In genomic region chr17:17361543-17362511, GRCh38 we compare ENCODE assay signal across 17 cellular contexts. TPM values are rescaled to one million over a fixed set of nuclear protein-coding genes. Genes with fewer than 3 reads are reported as not detected.
A peak's percentile ranks its signal among the peaks of the same experiment; 100 is the strongest.
DNase-seq lines count a peak whose midpoint lies in the region; ATAC-seq, FAIRE-seq and TF ChIP-seq lines count a peak whose summit lies in the region.
"Had no signal": no experiment of that assay in that cellular context is flagged by ENCODE, and none has a peak within 500 bp of the region (broad histone marks: within the 10 kb centered on the region; RNA-seq: fewer than 3 reads in every experiment).

No MANE protein-coding gene starts in this region.

- DNase-seq in natural killer cell treated with Interleukin-12 subunit alpha and Interleukin-12 subunit beta and Interleukin-15 and Interleukin-18, amount 100 ng/mL, for 72 hours (ENCODE audit: low spot score): peak; percentile 54
- DNase-seq in natural killer cell: no peak
- peak in 3 of 6 donors; percentile 10 to 40 (median 29) for DNase-seq in pancreas
- DNase-seq in NCI-H510A treated with DMSO at 0.1 percent for 48 hours (lab: John Stamatoyannopoulos, UW): no peak
- DNase-seq in GM19240 (ENCODE audit: insufficient read length, low spot score): no peak
- DNase-seq in germinal center (ENCODE audit: low spot score): no peak
- DNase-seq: foreskin melanocyte, immature natural killer cell, MM.1S, NCI-H187, PC-3, small intestine, T-cell, WERI-Rb-1 had no signal

- intact Hi-C loops in natural killer cell (cut with micrococcal nuclease): no loop called here
- intact Hi-C loops in pancreas (cut with DNase I): no loop called here

- no peaks in the 10 kb centered on the region for H3K36me3 Mint-ChIP-seq in natural killer cell treated with Interleukin-12 subunit alpha and Interleukin-12 subunit beta and Interleukin-15 and Interleukin-18, amount 100 ng/mL, for 72 hours
- H3K36me3 Mint-ChIP-seq in natural killer cell: no peaks in the 10 kb centered on the region
- H3K36me3 Mint-ChIP-seq: neural progenitor cell, T-cell had no signal

- H3K4me3 ChIP-seq in gastroesophageal sphincter: no peak overlapping the region
- no peak overlapping the region for H3K4me3 ChIP-seq in pancreas
- H3K4me3 ChIP-seq: neural progenitor cell had no signal

- H3K4me1 ChIP-seq in gastroesophageal sphincter: no peaks in the 10 kb centered on the region
- peaks cover 0 to 3% (median 0%) of the 10 kb centered on the region in 3 donors for H3K4me1 ChIP-seq in pancreas
- H3K4me1 ChIP-seq: neural progenitor cell had no signal

- H3K27me3 ChIP-seq in gastroesophageal sphincter (peaks cover 41% of the 10 kb centered on the region), pancreas (peaks cover 0 to 3% (median 0%) of the 10 kb centered on the region in 4 donors)
- H3K27me3 ChIP-seq: neural progenitor cell had no signal

- peaks cover 0 to 9% (median 0%) of the 10 kb centered on the region in 3 donors for H3K9me3 ChIP-seq in gastroesophageal sphincter
- no peaks in the 10 kb centered on the region for H3K9me3 ChIP-seq in pancreas

- FAIRE-seq in pancreas (lab: Jason Lieb, UNC): no peak
- FAIRE-seq: small intestine had no signal

- no peaks in the 10 kb centered on the region for H3K36me3 ChIP-seq in gastroesophageal sphincter
- no peaks in the 10 kb centered on the region for H3K36me3 ChIP-seq in pancreas
- H3K36me3 ChIP-seq: neural progenitor cell, WERI-Rb-1 had no signal

- no peak for TF ChIP-seq EP300 in gastroesophageal sphincter (IDR thresholded peaks at IDR 0.05)

- H3K27ac ChIP-seq in gastroesophageal sphincter (peak overlapping the region in 2 of 4 donors; percentile 33 to 57), pancreas (no peak overlapping the region)
- H3K27ac ChIP-seq: neural progenitor cell, WERI-Rb-1 had no signal

- no peaks in the 10 kb centered on the region for H3K9me3 Mint-ChIP-seq in natural killer cell treated with Interleukin-12 subunit alpha and Interleukin-12 subunit beta and Interleukin-15 and Interleukin-18, amount 100 ng/mL, for 72 hours
- H3K9me3 Mint-ChIP-seq in natural killer cell: peaks cover 0 to 5% of the 10 kb centered on the region in 2 donors

- H3K4me1 Mint-ChIP-seq in natural killer cell treated with Interleukin-12 subunit alpha and Interleukin-12 subunit beta and Interleukin-15 and Interleukin-18, amount 100 ng/mL, for 72 hours (ENCODE audit: low read depth in 2 of 2): peaks cover 10 to 16% of the 10 kb centered on the region in 2 donors
- peaks cover 12 to 17% of the 10 kb centered on the region in 2 donors for H3K4me1 Mint-ChIP-seq in natural killer cell
- H3K4me1 Mint-ChIP-seq: neural progenitor cell had no signal

- peak overlapping the region in 1 of 2 donors; percentile 12 for H3K27ac Mint-ChIP-seq in natural killer cell treated with Interleukin-12 subunit alpha and Interleukin-12 subunit beta and Interleukin-15 and Interleukin-18, amount 100 ng/mL, for 72 hours
- no peak overlapping the region for H3K27ac Mint-ChIP-seq in natural killer cell
- H3K27ac Mint-ChIP-seq: neural progenitor cell, T-cell had no signal

- ATAC-seq in natural killer cell treated with Interleukin-12 subunit alpha and Interleukin-12 subunit beta and Interleukin-15 and Interleukin-18, amount 100 ng/mL, for 72 hours: no peak
- ATAC-seq in natural killer cell: no peak
- ATAC-seq in gastroesophageal sphincter: peak; percentile 61
- ATAC-seq in pancreas: peak in 3 of 4 donors; percentile 27 to 35 (median 34)
- ATAC-seq in GM19324 (IDR thresholded peaks at IDR 0.05; ENCODE audit: low FRiP score, unreplicated experiment): no peak
- ATAC-seq: PC-3, T-cell had no signal

- TF ChIP-seq POLR2A in gastroesophageal sphincter (IDR thresholded peaks at IDR 0.05): no peak

- H3K4me3 Mint-ChIP-seq in natural killer cell treated with Interleukin-12 subunit alpha and Interleukin-12 subunit beta and Interleukin-15 and Interleukin-18, amount 100 ng/mL, for 72 hours: no peak overlapping the region
- no peak overlapping the region for H3K4me3 Mint-ChIP-seq in natural killer cell
- H3K4me3 Mint-ChIP-seq: neural progenitor cell, T-cell had no signal

- 43 to 64% methylated on average over 6 of the region's 17 CpGs for WGBS in gastroesophageal sphincter (ENCODE audit: low coverage in 1 of 2), 2 donors
- WGBS in pancreas, 2 donors: 80 to 87% methylated on average over 16 to 17 of the region's 17 CpGs

- TF ChIP-seq CTCF in natural killer cell (IDR thresholded peaks at IDR 0.05): no peak
- TF ChIP-seq CTCF in gastroesophageal sphincter (IDR thresholded peaks at IDR 0.05): no peak
- no peak for TF ChIP-seq CTCF in pancreas (IDR thresholded peaks at IDR 0.05)

- H3K27me3 Mint-ChIP-seq in natural killer cell treated with Interleukin-12 subunit alpha and Interleukin-12 subunit beta and Interleukin-15 and Interleukin-18, amount 100 ng/mL, for 72 hours: peaks cover 15 to 32% of the 10 kb centered on the region in 2 donors
- peaks cover 0 to 5% of the 10 kb centered on the region in 2 donors for H3K27me3 Mint-ChIP-seq in natural killer cell (ENCODE audit: low read depth in 2 of 2)

RNA-seq across cellular contexts. Expression of gene NT5M, which starts 58.7 kb away (rescaled TPM):
- 1 to 10 TPM; 2.0 to 4.5 TPM for total RNA-seq in natural killer cell treated with Interleukin-12 subunit alpha and Interleukin-12 subunit beta and Interleukin-15 and Interleukin-18, amount 100 ng/mL, for 72 hours
- 1 to 10 TPM; 3.5 to 4.4 (median 4.1) TPM for total RNA-seq in natural killer cell
- 1 to 10 TPM; 2.3 to 9.0 (median 4.5) TPM for total RNA-seq in gastroesophageal sphincter
- 1 to 10 TPM in 3 of 6 donors, under 1 TPM in 3; 0.83 to 1.7 (median 1.1) TPM for total RNA-seq in pancreas
- 1 to 10 TPM; 2.9 to 3.3 TPM for polyA plus RNA-seq in pancreas

Comparison
In these comparisons a context has a peak if more than half of its experiments do, and no peak if none do; other contexts are left out.
1. ATAC-seq: peak in gastroesophageal sphincter (single experiment) and pancreas (3 of 4); none in natural killer cell treated with Interleukin-12 subunit alpha and Interleukin-12 subunit beta and Interleukin-15 and Interleukin-18, amount 100 ng/mL, for 72 hours (0 of 2), natural killer cell (0 of 3) and GM19324 (single experiment).